ENCODE assay signal across 8 cellular contexts in genomic region chr7:32506266-32507054, GRCh38. TPM values are rescaled to one million over a fixed set of nuclear protein-coding genes. Genes with fewer than 3 reads are reported as not detected.
DNase-seq lines count a peak whose midpoint lies in the region; ATAC-seq and TF ChIP-seq lines count a peak whose summit lies in the region.

No MANE protein-coding gene starts in this region.

- H3K27me3 Mint-ChIP-seq in activated CD4-positive, alpha-beta T cell treated with anti-CD3 and anti-CD28 coated beads, Interleukin-2, amount 10 ng/mL, durations not matched to agents 24 days and 14 days, result no peaks in the 10 kb centered on the region

- no peaks in the 10 kb centered on the region for H3K9me3 Mint-ChIP-seq in activated CD4-positive, alpha-beta T cell treated with anti-CD3 and anti-CD28 coated beads, Interleukin-2, amount 10 ng/mL, durations not matched to agents 24 days and 14 days

- intact Hi-C loops in activated CD4-positive, alpha-beta T cell treated with anti-CD3 and anti-CD28 coated beads, Interleukin-2, amount 10 ng/mL, durations not matched to agents 24 days and 14 days (cut with micrococcal nuclease), result loop anchor here (1.0 kb wide), 1 partner anchor 16 kb away; the partner anchor contains the start of gene LSM5
- intact Hi-C loops in upper lobe of right lung (cut with DNase I), result no loop called here

- WGBS in mesodermal cell (ENCODE audit: insufficient coverage in 2 of 2), 2 experiments, result 70 to 100% methylated on average over 2 of the region's 5 CpGs

- peaks cover 11% of the 10 kb centered on the region for H3K36me3 ChIP-seq in mesodermal cell (ENCODE audit: control insufficient read depth, insufficient read depth, low read length)
- no peaks in the 10 kb centered on the region for H3K36me3 ChIP-seq in upper lobe of right lung

- peak overlapping the region; percentile 73 for H3K27ac Mint-ChIP-seq in activated CD4-positive, alpha-beta T cell treated with anti-CD3 and anti-CD28 coated beads, Interleukin-2, amount 10 ng/mL, durations not matched to agents 24 days and 14 days

- TF ChIP-seq CTCF in upper lobe of right lung (IDR thresholded peaks at IDR 0.05), result no peak

- ATAC-seq in GM18511 (IDR thresholded peaks at IDR 0.05; ENCODE audit: unreplicated experiment) (peak; percentile 55), HG03045 (IDR thresholded peaks at IDR 0.05; ENCODE audit: unreplicated experiment) (peak; percentile 60), upper lobe of right lung (no peak)

- DNase-seq in activated CD4-positive, alpha-beta T cell treated with anti-CD3 and anti-CD28 coated beads, Interleukin-2, amount 10 ng/mL, durations not matched to agents 24 days and 14 days, result no peak
- no peak for DNase-seq in superior temporal gyrus (ENCODE audit: extremely low spot score)
- DNase-seq in globus pallidus (ENCODE audit: low spot score), result no peak
- no peak for DNase-seq in upper lobe of right lung
- DNase-seq in SKM-1 treated with dmso at 0.1 percent for 144 hours (lab: John Stamatoyannopoulos, UW; ENCODE audit: unreplicated experiment), result no peak

- H3K9me3 ChIP-seq in mesodermal cell (ENCODE audit: control insufficient read depth, low read length) (peaks cover 4% of the 10 kb centered on the region), upper lobe of right lung (no peaks in the 10 kb centered on the region)

- H3K4me3 Mint-ChIP-seq in activated CD4-positive, alpha-beta T cell treated with anti-CD3 and anti-CD28 coated beads, Interleukin-2, amount 10 ng/mL, durations not matched to agents 24 days and 14 days, result no peak overlapping the region

- H3K4me3 ChIP-seq in mesodermal cell (ENCODE audit: extremely low read depth, insufficient read depth, low read length, poor library complexity, severe bottlenecking), result no peak overlapping the region
- H3K4me3 ChIP-seq in upper lobe of right lung, result no peak overlapping the region

- peaks cover 27% of the 10 kb centered on the region for H3K36me3 Mint-ChIP-seq in activated CD4-positive, alpha-beta T cell treated with anti-CD3 and anti-CD28 coated beads, Interleukin-2, amount 10 ng/mL, durations not matched to agents 24 days and 14 days (ENCODE audit: low read depth)

- H3K4me1 Mint-ChIP-seq in activated CD4-positive, alpha-beta T cell treated with anti-CD3 and anti-CD28 coated beads, Interleukin-2, amount 10 ng/mL, durations not matched to agents 24 days and 14 days, result peaks cover 23% of the 10 kb centered on the region

- H3K4me1 ChIP-seq in mesodermal cell (ENCODE audit: control insufficient read depth, insufficient read depth, low read length, poor library complexity, severe bottlenecking), result peaks cover 3% of the 10 kb centered on the region
- peaks cover 14% of the 10 kb centered on the region for H3K4me1 ChIP-seq in upper lobe of right lung

- no peaks in the 10 kb centered on the region for H3K27me3 ChIP-seq in upper lobe of right lung

- peak overlapping the region; percentile 29 for H3K27ac ChIP-seq in mesodermal cell (ENCODE audit: low read depth, low read length, severe bottlenecking)
- no peak overlapping the region for H3K27ac ChIP-seq in upper lobe of right lung

RNA-seq across cellular contexts. Expression of gene AVL9, which starts 11.2 kb away (rescaled TPM):
- 44.6 and 49.1 TPM in 2 replicates for total RNA-seq in activated CD4-positive, alpha-beta T cell treated with anti-CD3 and anti-CD28 coated beads, Interleukin-2, amount 10 ng/mL, durations not matched to agents 24 days and 14 days
- polyA plus RNA-seq in mesodermal cell (2013, experiment 1 of 2), result 27.9 TPM
- 24.1 TPM for polyA plus RNA-seq in mesodermal cell (2013, experiment 2 of 2)
- total RNA-seq in upper lobe of right lung, result 31.3 TPM

RNA-seq across cellular contexts. Expression of gene LSM5, which starts 16.3 kb away (rescaled TPM):
- total RNA-seq in activated CD4-positive, alpha-beta T cell treated with anti-CD3 and anti-CD28 coated beads, Interleukin-2, amount 10 ng/mL, durations not matched to agents 24 days and 14 days, result 92.9 and 99.2 TPM in 2 replicates
- 89.2 TPM for polyA plus RNA-seq in mesodermal cell (2013, experiment 1 of 2)
- polyA plus RNA-seq in mesodermal cell (2013, experiment 2 of 2), result 103 TPM
- total RNA-seq in upper lobe of right lung, result 29.1 TPM
